In the genomic region with DNA sequence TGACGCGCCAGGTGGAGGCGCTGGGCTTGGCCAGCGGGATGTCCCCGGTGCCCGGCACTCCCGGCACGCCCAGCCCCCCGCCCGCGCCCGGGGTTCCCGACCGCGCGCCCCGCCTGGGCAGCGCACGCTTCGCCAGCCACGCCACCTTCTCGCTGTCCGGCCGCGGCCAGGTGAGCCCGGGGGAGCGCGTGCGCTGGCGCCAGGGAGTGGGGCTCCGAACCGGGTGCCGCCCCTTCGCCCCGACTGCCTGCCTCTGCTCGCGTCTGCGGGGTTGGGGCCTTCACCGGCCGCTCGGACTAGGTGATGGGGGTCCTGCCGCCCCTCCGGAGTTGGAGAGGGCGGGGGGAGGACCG, we compare ENCODE assay signal across 12 cellular contexts. TPM values are rescaled to one million over a fixed set of nuclear protein-coding genes. Genes with fewer than 3 reads are reported as not detected.
DNase-seq lines count a peak whose midpoint lies in the region; ATAC-seq and TF ChIP-seq lines count a peak whose summit lies in the region.
"Had no signal": no experiment of that assay in that cellular context is flagged by ENCODE, and none has a peak within 500 bp of the region (broad histone marks: within the 10 kb centered on the region; RNA-seq: fewer than 3 reads in every experiment).

No MANE protein-coding gene starts in this region.

- no peak overlapping the region for H2AFZ ChIP-seq in H9 (ENCODE audit: low read length)

- H2BK20ac ChIP-seq in H9 (ENCODE audit: low read depth, low read length, poor library complexity, severe bottlenecking): no peak overlapping the region

- H3K9me3 ChIP-seq in H9 (ENCODE audit: control insufficient read depth, low read depth, low read length): no peaks in the 10 kb centered on the region

- H3K18ac ChIP-seq in H9 (ENCODE audit: insufficient read length, low read depth, low read length): no peak overlapping the region

- no peak overlapping the region for H2BK12ac ChIP-seq in H9 (ENCODE audit: insufficient read length, low read depth, low read length)

- H3T11ph ChIP-seq in H9 (ENCODE audit: low read length): no peak overlapping the region

- H2BK5ac ChIP-seq in H9 (ENCODE audit: insufficient read length, low read length): no peak overlapping the region

- no peaks in the 10 kb centered on the region for H3K9me3 Mint-ChIP-seq in H9
- no peaks in the 10 kb centered on the region for H3K9me3 Mint-ChIP-seq in activated naive CD8-positive, alpha-beta T cell treated with anti-CD3 and anti-CD28 coated beads, Interleukin-2, amount 50 U/mL, for 24 hours

- H3K4me3 ChIP-seq in skin epidermis: peak overlapping the region in 5 of 7 experiments; percentile 22 to 45 (median 35)

- H4K20me1 ChIP-seq in H9 (ENCODE audit: control insufficient read depth, insufficient read depth, insufficient read length): peaks cover 2% of the 10 kb centered on the region

- H3K4me3 Mint-ChIP-seq in H9: peak overlapping the region; percentile 58 to 83
- peak overlapping the region; percentile 8 for H3K4me3 Mint-ChIP-seq in activated naive CD8-positive, alpha-beta T cell treated with anti-CD3 and anti-CD28 coated beads, Interleukin-2, amount 50 U/mL, for 24 hours

- no peak overlapping the region for H3K56ac ChIP-seq in H9 (ENCODE audit: insufficient read length, low read depth, low read length)

- H3K79me2 ChIP-seq in H9 (ENCODE audit: insufficient read depth, low read length): no peaks in the 10 kb centered on the region

- H4K8ac ChIP-seq in H9 (replicated peaks; ENCODE audit: insufficient read length, low read depth, low read length): no peak overlapping the region

- no peak overlapping the region for H3K27ac Mint-ChIP-seq in H9
- H3K27ac Mint-ChIP-seq in activated naive CD8-positive, alpha-beta T cell treated with anti-CD3 and anti-CD28 coated beads, Interleukin-2, amount 50 U/mL, for 24 hours: no peak overlapping the region

- H3K4me1 ChIP-seq in H9 (ENCODE audit: insufficient read depth, low read length): no peaks in the 10 kb centered on the region; the same call in 1 of the 2 replicates

- no peaks in the 10 kb centered on the region; a peak in 1 of 7 replicates for H3K36me3 Mint-ChIP-seq in H9 (ENCODE audit: insufficient read depth in 1 of 3, low read depth in 3 of 3)
- no peaks in the 10 kb centered on the region for H3K36me3 Mint-ChIP-seq in activated naive CD8-positive, alpha-beta T cell treated with anti-CD3 and anti-CD28 coated beads, Interleukin-2, amount 50 U/mL, for 24 hours (ENCODE audit: low read depth)

- H3K9ac ChIP-seq in H9 (ENCODE audit: extremely low read depth, insufficient read length, low read length): no peak overlapping the region

- no peak overlapping the region for H2BK15ac ChIP-seq in H9 (ENCODE audit: low read depth, low read length)

- peaks cover 21 to 41% of the 10 kb centered on the region in 2 experiments for H3K4me1 Mint-ChIP-seq in H9
- peaks cover 7% of the 10 kb centered on the region for H3K4me1 Mint-ChIP-seq in activated naive CD8-positive, alpha-beta T cell treated with anti-CD3 and anti-CD28 coated beads, Interleukin-2, amount 50 U/mL, for 24 hours

- no peak for ATAC-seq in activated naive CD8-positive, alpha-beta T cell treated with anti-CD3 and anti-CD28 coated beads, Interleukin-2, amount 50 U/mL, for 24 hours
- no peak for ATAC-seq in HG03039 (IDR thresholded peaks at IDR 0.05; ENCODE audit: unreplicated experiment)

- peaks cover 71% of the 10 kb centered on the region for H3K27me3 Mint-ChIP-seq in H9 (ENCODE audit: low read depth)
- peaks cover 38% of the 10 kb centered on the region for H3K27me3 Mint-ChIP-seq in activated naive CD8-positive, alpha-beta T cell treated with anti-CD3 and anti-CD28 coated beads, Interleukin-2, amount 50 U/mL, for 24 hours

- WGBS in H9 (ENCODE audit: extremely low coverage, insufficient read length, low lambda C conversion rate): no CpG with 5 or more reads among the region's 45 CpGs

- no peak overlapping the region for H3K27ac ChIP-seq in H9 (ENCODE audit: insufficient read length, low read depth, low read length)
- H3K27ac ChIP-seq in skin epidermis: no peak overlapping the region

- no peak for TF ChIP-seq CTCF in H9 (conservative IDR thresholded peaks at IDR 0.05)

- peaks cover 10% of the 10 kb centered on the region for H3K23me2 ChIP-seq in H9 (ENCODE audit: insufficient read length, low read depth, low read length, poor library complexity, severe bottlenecking)

- no peak overlapping the region for H3K4ac ChIP-seq in H9 (ENCODE audit: low read depth, low read length)

- no peaks in the 10 kb centered on the region for H3K79me1 ChIP-seq in H9 (ENCODE audit: insufficient read depth, low read depth, low read length, poor library complexity, severe bottlenecking)

- no peak overlapping the region for H3K14ac ChIP-seq in H9 (ENCODE audit: insufficient read depth, low read length)

- H4K5ac ChIP-seq in H9 (ENCODE audit: insufficient read length, low read depth, low read length): no peak overlapping the region

- no peak overlapping the region for H3K23ac ChIP-seq in H9 (ENCODE audit: insufficient read length, low read depth, low read length)

- peak overlapping the region; percentile 77 for H3K4me2 ChIP-seq in H9 (ENCODE audit: insufficient read depth, insufficient read length, low read length)

- no peak overlapping the region for H2AK5ac ChIP-seq in H9 (ENCODE audit: insufficient read length, low read length)

- DNase-seq in H9 (no peak), kidney glomerular epithelial cell (lab: John Stamatoyannopoulos, UW) (peak; percentile 4), NCI-H2029 treated with DMSO at 0.1 percent for 48 hours (lab: John Stamatoyannopoulos, UW) (no peak), Kasumi-1 (lab: John Stamatoyannopoulos, UW) (no peak), DMS53 (lab: John Stamatoyannopoulos, UW) (no peak)
- DNase-seq in activated naive CD8-positive, alpha-beta T cell treated with anti-CD3 and anti-CD28 coated beads, Interleukin-2, amount 50 U/mL, for 24 hours: no peak
- DNase-seq: anterior cingulate cortex, HCEC 1CT, NCI-H1930 had no signal

- H3K27me3 ChIP-seq in H9 (ENCODE audit: insufficient read depth, low read length): peaks cover 23% of the 10 kb centered on the region; the same call in 1 of the 2 replicates

- H4K91ac ChIP-seq in H9 (ENCODE audit: insufficient read length, low read depth, low read length): no peak overlapping the region

- H2BK120ac ChIP-seq in H9 (ENCODE audit: low read depth, low read length, poor library complexity, severe bottlenecking): no peak overlapping the region

RNA-seq across cellular contexts. Expression of a gene that starts 0.5 kb away (rescaled TPM):
- 0.77 and 1.6 TPM in 2 replicates for total RNA-seq in H9 (2021)

RNA-seq across cellular contexts. Expression of a gene that starts 24.4 kb away (rescaled TPM):
- 0.13 and 0.17 TPM in 2 replicates for total RNA-seq in H9 (2021)
- total RNA-seq: fibroblast of lung had no signal

RNA-seq across cellular contexts. Expression of a gene that starts 29.6 kb away (rescaled TPM):
- 177 and 181 TPM in 2 replicates for total RNA-seq in H9 (2021)

RNA-seq across cellular contexts. Expression of a gene that starts 56.7 kb away (rescaled TPM):
- 0.31 and 0.39 TPM in 2 replicates for total RNA-seq in H9 (2021)
- total RNA-seq: fibroblast of lung had no signal
